In the genomic region with DNA sequence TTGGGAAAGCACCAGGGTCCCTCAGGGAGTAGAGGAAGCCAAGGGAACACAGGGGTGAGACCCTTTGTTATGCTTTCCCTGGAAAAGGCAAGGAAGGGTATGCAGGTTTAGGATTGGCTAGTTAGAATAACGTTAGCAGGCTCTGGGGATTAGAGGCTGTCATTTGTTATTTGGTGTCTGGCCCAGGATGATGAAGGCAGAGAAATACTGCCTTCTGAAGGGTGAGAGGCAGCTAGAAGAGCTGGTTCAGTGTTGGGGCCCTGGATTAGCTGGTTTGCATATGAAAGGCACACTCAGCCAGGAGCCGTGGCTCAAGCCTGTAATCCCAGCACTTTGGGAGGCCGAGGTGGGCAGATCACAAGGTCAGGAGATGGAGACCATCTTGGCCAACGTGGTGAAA, we compare ENCODE assay signal across 12 cellular contexts. TPM values are rescaled to one million over a fixed set of nuclear protein-coding genes. Genes with fewer than 3 reads are reported as not detected.
DNase-seq lines count a peak whose midpoint lies in the region; ATAC-seq lines count a peak whose summit lies in the region.
"Had no signal": no experiment of that assay in that cellular context is flagged by ENCODE, and none has a peak within 500 bp of the region (broad histone marks: within the 10 kb centered on the region; RNA-seq: fewer than 3 reads in every experiment).

No MANE protein-coding gene starts in this region.

- POLR2A ChIA-PET in T-cell (lab: Charles Lee): no interaction called here

- H3K27me3 Mint-ChIP-seq in T-helper 1 cell treated with Interleukin-12 subunit alpha and Interleukin-12 subunit beta and Interleukin-4 antibody, amounts not matched to agents 30 μg/mL and 1 μg/mL, for 36 hours (ENCODE audit: low read depth): no peaks in the 10 kb centered on the region
- no peaks in the 10 kb centered on the region for H3K27me3 Mint-ChIP-seq in stimulated activated memory B cell treated with anti-CD40 and anti-IgM and Interleukin-4, amounts not matched to agents 10 μg/mL and 1 μg/mL and 100 μg/mL, for 72 hours
- no peaks in the 10 kb centered on the region for H3K27me3 Mint-ChIP-seq in T-cell
- H3K27me3 Mint-ChIP-seq: activated CD4-positive, alpha-beta memory T cell treated with anti-CD3 and anti-CD28 coated beads, Interleukin-2, amount 10 ng/mL, durations not matched to agents 7 days and 5 days; activated naive CD4-positive, alpha-beta T cell treated with anti-CD3 and anti-CD28 coated beads, Interleukin-2, amount 10 ng/mL, durations not matched to agents 7 days and 5 days had no signal

- peaks cover 25% of the 10 kb centered on the region for H3K4me1 Mint-ChIP-seq in T-helper 1 cell treated with Interleukin-12 subunit alpha and Interleukin-12 subunit beta and Interleukin-4 antibody, amounts not matched to agents 30 μg/mL and 1 μg/mL, for 36 hours (ENCODE audit: low read depth)
- peaks cover 93% of the 10 kb centered on the region for H3K4me1 Mint-ChIP-seq in stimulated activated memory B cell treated with anti-CD40 and anti-IgM and Interleukin-4, amounts not matched to agents 10 μg/mL and 1 μg/mL and 100 μg/mL, for 72 hours
- peaks cover 27 to 44% (median 37%) of the 10 kb centered on the region in 3 donors for H3K4me1 Mint-ChIP-seq in T-cell

- H3K9me3 Mint-ChIP-seq in T-helper 1 cell treated with Interleukin-12 subunit alpha and Interleukin-12 subunit beta and Interleukin-4 antibody, amounts not matched to agents 30 μg/mL and 1 μg/mL, for 36 hours: no peaks in the 10 kb centered on the region
- H3K9me3 Mint-ChIP-seq in stimulated activated memory B cell treated with anti-CD40 and anti-IgM and Interleukin-4, amounts not matched to agents 10 μg/mL and 1 μg/mL and 100 μg/mL, for 72 hours: no peaks in the 10 kb centered on the region
- H3K9me3 Mint-ChIP-seq in T-cell: no peaks in the 10 kb centered on the region
- H3K9me3 Mint-ChIP-seq: activated CD4-positive, alpha-beta memory T cell treated with anti-CD3 and anti-CD28 coated beads, Interleukin-2, amount 10 ng/mL, durations not matched to agents 7 days and 5 days; activated naive CD4-positive, alpha-beta T cell treated with anti-CD3 and anti-CD28 coated beads, Interleukin-2, amount 10 ng/mL, durations not matched to agents 7 days and 5 days; T-helper 2 cell treated with Interferon-gamma antibody and Interleukin-4, amounts not matched to agents 5 μg/mL and 100 μg/mL, for 36 hours had no signal

- H3K4me3 Mint-ChIP-seq in T-helper 1 cell treated with Interleukin-12 subunit alpha and Interleukin-12 subunit beta and Interleukin-4 antibody, amounts not matched to agents 30 μg/mL and 1 μg/mL, for 36 hours: no peak overlapping the region
- peak overlapping the region; percentile 13 for H3K4me3 Mint-ChIP-seq in stimulated activated memory B cell treated with anti-CD40 and anti-IgM and Interleukin-4, amounts not matched to agents 10 μg/mL and 1 μg/mL and 100 μg/mL, for 72 hours
- H3K4me3 Mint-ChIP-seq in T-cell: no peak overlapping the region
- H3K4me3 Mint-ChIP-seq: activated CD4-positive, alpha-beta memory T cell treated with anti-CD3 and anti-CD28 coated beads, Interleukin-2, amount 10 ng/mL, durations not matched to agents 7 days and 5 days; activated naive CD4-positive, alpha-beta T cell treated with anti-CD3 and anti-CD28 coated beads, Interleukin-2, amount 10 ng/mL, durations not matched to agents 7 days and 5 days; T-helper 2 cell treated with Interferon-gamma antibody and Interleukin-4, amounts not matched to agents 5 μg/mL and 100 μg/mL, for 36 hours had no signal

- H3K36me3 Mint-ChIP-seq in T-helper 1 cell treated with Interleukin-12 subunit alpha and Interleukin-12 subunit beta and Interleukin-4 antibody, amounts not matched to agents 30 μg/mL and 1 μg/mL, for 36 hours (ENCODE audit: low read depth): peaks cover 14% of the 10 kb centered on the region
- no peaks in the 10 kb centered on the region for H3K36me3 Mint-ChIP-seq in stimulated activated memory B cell treated with anti-CD40 and anti-IgM and Interleukin-4, amounts not matched to agents 10 μg/mL and 1 μg/mL and 100 μg/mL, for 72 hours
- H3K36me3 Mint-ChIP-seq in T-cell: peaks cover 13% of the 10 kb centered on the region

- peak overlapping the region; percentile 20 for H3K27ac Mint-ChIP-seq in T-helper 1 cell treated with Interleukin-12 subunit alpha and Interleukin-12 subunit beta and Interleukin-4 antibody, amounts not matched to agents 30 μg/mL and 1 μg/mL, for 36 hours
- H3K27ac Mint-ChIP-seq in stimulated activated memory B cell treated with anti-CD40 and anti-IgM and Interleukin-4, amounts not matched to agents 10 μg/mL and 1 μg/mL and 100 μg/mL, for 72 hours: peak overlapping the region; percentile 94
- peak overlapping the region in 1 of 2 donors; percentile 15 for H3K27ac Mint-ChIP-seq in T-cell
- H3K27ac Mint-ChIP-seq: activated CD4-positive, alpha-beta memory T cell treated with anti-CD3 and anti-CD28 coated beads, Interleukin-2, amount 10 ng/mL, durations not matched to agents 7 days and 5 days; activated naive CD4-positive, alpha-beta T cell treated with anti-CD3 and anti-CD28 coated beads, Interleukin-2, amount 10 ng/mL, durations not matched to agents 7 days and 5 days had no signal

- CTCF ChIA-PET in T-cell (lab: Charles Lee): no interaction called here

- DNase-seq in T-helper 1 cell (no peak), iPS DF 19.7 (ENCODE audit: low read depth, low spot score) (peak; percentile 52), amniotic stem cell (lab: John Stamatoyannopoulos, UW) (no peak), T-cell (no peak)
- DNase-seq: activated CD4-positive, alpha-beta memory T cell treated with anti-CD3 and anti-CD28 coated beads, Interleukin-2, amount 10 ng/mL, durations not matched to agents 7 days and 5 days; activated naive CD4-positive, alpha-beta T cell treated with anti-CD3 and anti-CD28 coated beads, Interleukin-2, amount 10 ng/mL, durations not matched to agents 7 days and 5 days; NCI-H345; sigmoid colon; thyroid gland had no signal

- ATAC-seq in stimulated activated memory B cell treated with anti-CD40 and anti-IgM and Interleukin-4, amounts not matched to agents 10 μg/mL and 1 μg/mL and 100 μg/mL, for 72 hours: no peak
- no peak for ATAC-seq in T-cell (replicated peaks in 1 of 4)

RNA-seq across cellular contexts. Expression of a gene that starts 3.0 kb away (rescaled TPM):
- 10 to 100 TPM in 2 of 5 donors, 1 to 10 TPM in 3; 3.7 to 19.3 (median 7.1) TPM for total RNA-seq in T-cell

RNA-seq across cellular contexts. Expression of a gene that starts 12.4 kb away (rescaled TPM):
- total RNA-seq in T-cell: 100 to 1,000 TPM in 3 of 5 donors, 10 to 100 TPM in 2; 91.2 to 117 (median 102) TPM

RNA-seq across cellular contexts. Expression of a gene that starts 58.2 kb away (rescaled TPM):
- total RNA-seq in T-cell: 10 to 100 TPM in 3 of 5 donors, 1 to 10 TPM in 2; 6.9 to 13.9 (median 12.0) TPM

RNA-seq across cellular contexts. Expression of a gene that starts 59.3 kb away (rescaled TPM):
- total RNA-seq in T-cell: 10 to 100 TPM; 50.6 to 63.2 (median 60.3) TPM
